25 cellular contexts compared by ENCODE assay signal in the genomic region with DNA sequence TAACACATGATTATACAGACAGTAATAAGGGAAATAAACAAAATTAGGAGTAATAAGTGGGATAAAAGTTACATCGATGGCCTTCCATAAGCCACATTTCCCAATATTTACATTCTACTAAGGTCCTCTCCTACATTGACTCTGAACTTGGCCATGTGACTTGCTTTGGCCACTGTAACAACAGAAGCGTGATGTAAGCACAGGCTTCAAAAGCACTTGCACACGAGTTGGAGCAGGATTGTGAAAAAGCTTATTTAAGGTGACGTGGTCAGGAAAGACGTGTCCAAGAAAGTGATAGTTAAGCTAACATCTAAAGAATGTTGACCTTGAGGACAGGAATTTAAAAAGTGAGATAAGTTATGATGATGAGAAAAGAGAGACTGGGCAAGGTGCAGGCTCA.
"Had no signal": no experiment of that assay in that cellular context is flagged by ENCODE, and none has a peak within 500 bp of the region (broad histone marks: within the 10 kb centered on the region; RNA-seq: fewer than 3 reads in every experiment).

No MANE protein-coding gene starts in this region.

- H3K4me3 Mint-ChIP-seq: activated B cell treated with CpG ODN at 0.5 μM for 24 hours; mesothelial cell of epicardium; nephron; stimulated activated naive CD8-positive, alpha-beta T cell treated with anti-CD3 and anti-CD28 coated beads, Interleukin-15, Interleukin-2, amounts not matched to agents 100 ng/mL and 50 ng/mL, for 24 hours had no signal

- H3K27me3 ChIP-seq: brain microvascular endothelial cell, gastroesophageal sphincter, heart left ventricle, neutrophil, ovary, spleen, thyroid gland had no signal

- H3K27me3 Mint-ChIP-seq: activated B cell treated with CpG ODN at 0.5 μM for 24 hours; stimulated activated naive CD8-positive, alpha-beta T cell treated with anti-CD3 and anti-CD28 coated beads, Interleukin-15, Interleukin-2, amounts not matched to agents 100 ng/mL and 50 ng/mL, for 24 hours had no signal

- ATAC-seq: gastroesophageal sphincter, heart left ventricle had no signal

- H3K9me3 Mint-ChIP-seq: activated B cell treated with CpG ODN at 0.5 μM for 24 hours; mesothelial cell of epicardium; nephron; stimulated activated naive CD8-positive, alpha-beta T cell treated with anti-CD3 and anti-CD28 coated beads, Interleukin-15, Interleukin-2, amounts not matched to agents 100 ng/mL and 50 ng/mL, for 24 hours had no signal

- H3K9me3 ChIP-seq: gastroesophageal sphincter, heart left ventricle, neutrophil, ovary, prostate gland, spleen, thyroid gland had no signal

- DNase-seq: activated B cell treated with CpG ODN at 0.5 μM for 24 hours; activated CD4-positive, alpha-beta T cell treated with anti-CD3 and anti-CD28 coated beads for 4 hours; activated CD4-positive, alpha-beta T cell treated with anti-CD3 and anti-CD28 coated beads, Interleukin-2, amount 50 U/mL, for 48 hours; activated effector memory CD4-positive, alpha-beta T cell treated with anti-CD3 and anti-CD28 coated beads, Interleukin-2, amount 50 U/mL, for 16 hours; activated naive CD4-positive, alpha-beta T cell treated with anti-CD3 and anti-CD28 coated beads, Interleukin-2, amount 50 U/mL, for 16 hours; activated T-cell treated with anti-CD3 and anti-CD28 coated beads, Interleukin-2, amount 50 U/mL, for 48 hours; aorta; brain microvascular endothelial cell; central memory CD4-positive, alpha-beta T cell; heart left ventricle; kidney; ovary; spleen; stimulated activated CD4-positive, alpha-beta T cell treated with anti-CD3 and anti-CD28 coated beads, Interleukin-4, amount 100 ng/mL, for 1 hour; substantia nigra; T1000; thyroid gland had no signal

- H3K4me3 ChIP-seq: coronary artery, gastroesophageal sphincter, heart left ventricle, ovary, prostate gland, spleen, thyroid gland had no signal

- H3K4me1 ChIP-seq: gastroesophageal sphincter, heart left ventricle, prostate gland, thyroid gland had no signal

- H3K36me3 ChIP-seq: brain microvascular endothelial cell, gastroesophageal sphincter, heart left ventricle, neutrophil, ovary, prostate gland, spleen, thyroid gland had no signal

- H3K36me3 Mint-ChIP-seq: mesothelial cell of epicardium had no signal

- H3K27ac Mint-ChIP-seq: activated B cell treated with CpG ODN at 0.5 μM for 24 hours; mesothelial cell of epicardium; nephron; stimulated activated naive CD8-positive, alpha-beta T cell treated with anti-CD3 and anti-CD28 coated beads, Interleukin-15, Interleukin-2, amounts not matched to agents 100 ng/mL and 50 ng/mL, for 24 hours had no signal

- H3K4me1 Mint-ChIP-seq: nephron had no signal

- H3K27ac ChIP-seq: brain microvascular endothelial cell, coronary artery, epithelial cell of prostate, gastroesophageal sphincter, heart left ventricle, neutrophil, ovary, prostate gland, spleen, thyroid gland had no signal
